ENCODE assay signal across 22 cellular contexts in the genomic region with DNA sequence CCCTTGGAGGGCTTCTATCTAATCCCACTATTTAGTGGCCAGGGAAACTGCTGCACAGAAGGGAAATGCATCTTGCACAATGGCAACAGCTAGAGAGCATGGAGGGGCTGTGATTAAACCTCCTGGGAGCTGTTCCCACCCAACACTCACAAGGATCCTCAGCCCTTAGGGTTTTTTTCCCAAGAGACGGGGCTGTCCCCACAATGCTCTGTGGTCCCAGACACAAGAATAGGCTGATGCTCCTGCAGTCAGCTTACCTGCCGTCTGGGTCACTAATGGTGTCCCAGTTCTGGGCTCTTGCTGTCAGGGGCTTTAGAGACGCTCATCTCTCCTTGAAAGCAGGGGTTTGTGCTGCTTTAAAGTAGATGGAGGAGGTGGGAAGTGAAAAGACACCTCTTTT. TPM values are rescaled to one million over a fixed set of nuclear protein-coding genes. Genes with fewer than 3 reads are reported as not detected.
DNase-seq lines count a peak whose midpoint lies in the region; ATAC-seq, FAIRE-seq and TF ChIP-seq lines count a peak whose summit lies in the region.
"Had no signal": no experiment of that assay in that cellular context is flagged by ENCODE, and none has a peak within 500 bp of the region (broad histone marks: within the 10 kb centered on the region; RNA-seq: fewer than 3 reads in every experiment).

No MANE protein-coding gene starts in this region.

- no peak overlapping the region for H2AFZ ChIP-seq in HepG2 (ENCODE audit: low read length)

- peaks cover 31% of the 10 kb centered on the region for H3K4me1 Mint-ChIP-seq in activated T-helper 17 cell treated with anti-CD3 and anti-CD28 coated beads, Interleukin-2, amount 50 U/mL, for 72 hours
- H3K4me1 Mint-ChIP-seq in type B pancreatic cell (ENCODE audit: unreplicated experiment) = peaks cover 7% of the 10 kb centered on the region
- H3K4me1 Mint-ChIP-seq in CD4-positive, alpha-beta T cell (ENCODE audit: low read depth) = no peaks in the 10 kb centered on the region

- intact Hi-C loops in HepG2 (cut with micrococcal nuclease; ENCODE audit: unreplicated experiment) = no loop called here
- intact Hi-C loops in CD4-positive, alpha-beta T cell (cut with DNase I, micrococcal nuclease) = no loop called here

- 0 out of 2 replicates have a peak overlapping the region, but pooled peaks have one; percentile 24 for H3K9ac ChIP-seq in HepG2 (ENCODE audit: insufficient read depth, low read depth, low read length)

- WGBS in HepG2 (ENCODE audit: low lambda C conversion rate) = 49% methylated on average over 3 of the region's 3 CpGs

- TF ChIP-seq EP300 in HepG2 (IDR thresholded peaks at IDR 0.05; ENCODE audit: low read depth in 2 of 2, low read length in 2 of 2) = no peak
- TF ChIP-seq EP300 in HepG2 (CRISPR knock-in tag; IDR thresholded peaks at IDR 0.05; ENCODE audit: borderline replicate concordance) = no peak

- H3K79me2 ChIP-seq in HepG2 (ENCODE audit: insufficient read depth, low read length) = peaks cover 68% of the 10 kb centered on the region

- H3K4me3 ChIP-seq in HepG2 (replicated peaks in 1 of 3; ENCODE audit: insufficient read depth in 1 of 3, low read depth in 2 of 3, low read length in 3 of 3) (peak overlapping the region; percentile 69 to 92 (median 87); a peak in 5 of 6 replicates), MG63 (no peak overlapping the region)
- H3K4me3 ChIP-seq: GM12878 had no signal

- BruUV-seq in HepG2 (replicated peaks; lab: Mats Ljungman, UMichigan) = no TSS peak

- no peak for ATAC-seq in activated T-helper 17 cell treated with anti-CD3 and anti-CD28 coated beads, Interleukin-2, amount 50 U/mL, for 72 hours (replicated peaks)
- no peak for ATAC-seq in HepG2
- ATAC-seq in CD4-positive, alpha-beta T cell (ENCODE audit: poor library complexity) = no peak
- ATAC-seq: CD8-positive, alpha-beta T cell; GM12878 had no signal

- no peaks in the 10 kb centered on the region; a peak in 1 of 5 replicates for H3K27me3 ChIP-seq in HepG2 (ENCODE audit: control insufficient read depth in 1 of 2, insufficient read depth in 2 of 2, low read length in 2 of 2)
- no peaks in the 10 kb centered on the region for H3K27me3 ChIP-seq in MG63
- no peaks in the 10 kb centered on the region for H3K27me3 ChIP-seq in CD4-positive, alpha-beta T cell (ENCODE audit: control insufficient read depth, insufficient read depth, low read length)

- no peak for TF ChIP-seq CTCF in GM13976 (IDR thresholded peaks at IDR 0.05; ENCODE audit: borderline replicate concordance, control extremely low read depth, extremely low read depth, insufficient read depth, missing control alignments)
- no peak for TF ChIP-seq CTCF in HepG2 (CRISPR knock-in tag; IDR thresholded peaks at IDR 0.05)
- no peak for TF ChIP-seq CTCF in type B pancreatic cell (conservative IDR thresholded peaks at IDR 0.05)
- no peak for TF ChIP-seq CTCF in CD4-positive, alpha-beta T cell (IDR thresholded peaks at IDR 0.05)

- in situ Hi-C loops in GM13976 (cut with MboI; ENCODE audit: low sequenced_read_pairs, unreplicated experiment) (no loop called here), HepG2 (cut with HindIII; ENCODE audit: extremely low pct_ligation_motif_present, low pct_unique_long_range_greater_than_20kb) (no loop called here)

- no peak for FAIRE-seq in HepG2 (lab: Jason Lieb, UNC)
- FAIRE-seq: GM12878 had no signal

- CTCF ChIA-PET in HepG2 (lab: Yijun Ruan, JAX; ENCODE audit: low intra/inter-chr PET ratio, low total read pairs) = no interaction called here
- CTCF ChIA-PET in CD4-positive, alpha-beta T cell (lab: Charles Lee) = no interaction called here

- H3K27ac Mint-ChIP-seq in activated T-helper 17 cell treated with anti-CD3 and anti-CD28 coated beads, Interleukin-2, amount 50 U/mL, for 72 hours = peak overlapping the region; percentile 75
- H3K27ac Mint-ChIP-seq in type B pancreatic cell = no peak overlapping the region
- H3K27ac Mint-ChIP-seq in CD4-positive, alpha-beta T cell = no peak overlapping the region
- H3K27ac Mint-ChIP-seq: CD8-positive, alpha-beta T cell had no signal

- TF ChIP-seq POLR2A in HepG2 (IDR thresholded peaks at IDR 0.05; ENCODE audit: insufficient read depth in 1 of 2, low read depth in 2 of 2, low read length in 2 of 2) = peak in 1 of 2 experiments; percentile 55; a peak in 2 of 4 replicates

- H3K4me1 ChIP-seq in HepG2 (ENCODE audit: insufficient read depth, low read length) = peaks cover 81% of the 10 kb centered on the region
- H3K4me1 ChIP-seq: BE2C had no signal

- H4K20me1 ChIP-seq in HepG2 (ENCODE audit: insufficient read depth, low read length) = peaks cover 88% of the 10 kb centered on the region

- H3K9me3 ChIP-seq in HepG2 (ENCODE audit: low read length) (no peaks in the 10 kb centered on the region), MG63 (no peaks in the 10 kb centered on the region)
- no peaks in the 10 kb centered on the region for H3K9me3 ChIP-seq in CD4-positive, alpha-beta T cell (ENCODE audit: control insufficient read depth, low read length)
- H3K9me3 ChIP-seq: BE2C had no signal

- peaks cover 4% of the 10 kb centered on the region for H3K27me3 Mint-ChIP-seq in activated T-helper 17 cell treated with anti-CD3 and anti-CD28 coated beads, Interleukin-2, amount 50 U/mL, for 72 hours
- H3K27me3 Mint-ChIP-seq in type B pancreatic cell = no peaks in the 10 kb centered on the region
- H3K27me3 Mint-ChIP-seq in CD4-positive, alpha-beta T cell = no peaks in the 10 kb centered on the region

- TF ChIP-seq RAD21 in HepG2 (CRISPR knock-in tag; IDR thresholded peaks at IDR 0.05) = no peak

- peak overlapping the region; percentile 82 for H3K4me3 Mint-ChIP-seq in activated T-helper 17 cell treated with anti-CD3 and anti-CD28 coated beads, Interleukin-2, amount 50 U/mL, for 72 hours
- no peak overlapping the region for H3K4me3 Mint-ChIP-seq in type B pancreatic cell
- H3K4me3 Mint-ChIP-seq in CD4-positive, alpha-beta T cell = no peak overlapping the region
- H3K4me3 Mint-ChIP-seq: CD8-positive, alpha-beta T cell had no signal

- peaks cover 4% of the 10 kb centered on the region for H3K9me3 Mint-ChIP-seq in activated T-helper 17 cell treated with anti-CD3 and anti-CD28 coated beads, Interleukin-2, amount 50 U/mL, for 72 hours
- H3K9me3 Mint-ChIP-seq in type B pancreatic cell = no peaks in the 10 kb centered on the region
- no peaks in the 10 kb centered on the region for H3K9me3 Mint-ChIP-seq in CD4-positive, alpha-beta T cell
- H3K9me3 Mint-ChIP-seq: CD8-positive, alpha-beta T cell had no signal

- peak overlapping the region; percentile 90 for H3K27ac ChIP-seq in HepG2 (ENCODE audit: extremely low read length, insufficient read depth, low read length)
- no peak overlapping the region for H3K27ac ChIP-seq in CD4-positive, alpha-beta T cell (ENCODE audit: low read depth, low read length)

- H3K36me3 Mint-ChIP-seq in activated T-helper 17 cell treated with anti-CD3 and anti-CD28 coated beads, Interleukin-2, amount 50 U/mL, for 72 hours (ENCODE audit: low read depth) = peaks cover 46% of the 10 kb centered on the region
- H3K36me3 Mint-ChIP-seq in type B pancreatic cell = no peaks in the 10 kb centered on the region
- H3K36me3 Mint-ChIP-seq in CD4-positive, alpha-beta T cell (ENCODE audit: low read depth) = no peaks in the 10 kb centered on the region
- H3K36me3 Mint-ChIP-seq: CD8-positive, alpha-beta T cell had no signal

- peaks cover 35 to 67% of the 10 kb centered on the region in 2 experiments for H3K36me3 ChIP-seq in HepG2 (replicated peaks in 1 of 2; ENCODE audit: control insufficient read depth in 1 of 2, insufficient read depth in 2 of 2, low read length in 2 of 2)
- H3K36me3 ChIP-seq in MG63 = no peaks in the 10 kb centered on the region
- H3K36me3 ChIP-seq: BE2C had no signal

- DNase-seq in GM13976 (ENCODE audit: low spot score) = peak; percentile 5
- no peak for DNase-seq in HepG2 (ENCODE audit: low spot score)
- DNase-seq in type B pancreatic cell (ENCODE audit: extremely low spot score, unreplicated experiment) = peak; percentile 32
- DNase-seq in MG63 = no peak
- no peak for DNase-seq in NK-92 (lab: John Stamatoyannopoulos, UW; ENCODE audit: unreplicated experiment)
- DNase-seq in CD4-positive, alpha-beta T cell = no peak
- DNase-seq: BE2C; CD8-positive, alpha-beta T cell; DND-41; GOT3; Karpas-422; NCI-H1694; NCI-H2081; NCI-H2171; NCI-H524 treated with DMSO at 0.1 percent for 48 hours; OCI-M1; Right ventricle myocardium superior had no signal

- POLR2A ChIA-PET in HepG2 (lab: Yijun Ruan, JAX) = interaction anchor here (1.1 to 6.5 kb wide), 4 partner anchors 8 to 61 kb away, joined by 4 to 88 read pairs (median 10); partner anchors contain the start of gene SERPINA6
- POLR2A ChIA-PET in CD4-positive, alpha-beta T cell (lab: Charles Lee) = no interaction called here

- H3K4me2 ChIP-seq in HepG2 (ENCODE audit: low read depth, low read length) = peak overlapping the region; percentile 96

RNA-seq across cellular contexts. Expression of gene SERPINA1, which starts 4.6 kb away (rescaled TPM):
- total RNA-seq in activated T-helper 17 cell treated with anti-CD3 and anti-CD28 coated beads, Interleukin-2, amount 50 U/mL, for 72 hours = 100 to 1,000 TPM in 1 of 2 donors, 1 to 10 TPM in 1; 1.3 to 160 TPM
- total RNA-seq in HepG2 (2016; rRNA removed; fragmentation: Illumina TruSeq; extraction: Trizol) (2,013 and 3,266 TPM in 2 replicates), type B pancreatic cell (ENCODE audit: low replicate concordance) (313 and 712 TPM in 2 replicates)
- 1,032 and 1,133 TPM in 2 replicates for total RNA-seq in HepG2 (2016; cell fraction: cytosol; rRNA removed; fragmentation: Illumina TruSeq; extraction: Trizol; ENCODE audit: low read depth)
- 1,778 and 3,168 TPM in 2 replicates for total RNA-seq in HepG2 (2016; cell fraction: insoluble cytoplasmic fraction; rRNA removed; fragmentation: Illumina TruSeq; extraction: Trizol)
- total RNA-seq in HepG2 (2016; cell fraction: membrane; rRNA removed; fragmentation: Illumina TruSeq; extraction: Trizol) = 2,429 and 2,540 TPM in 2 replicates
- total RNA-seq in HepG2 (2016; cell fraction: nucleus; rRNA removed; fragmentation: Illumina TruSeq; extraction: Trizol) = 3,105 and 3,600 TPM in 2 replicates
- polyA plus RNA-seq in HepG2 (2011; rRNA removed) = 11,015 and 14,177 TPM in 2 replicates
- 9,533 and 11,655 TPM in 2 replicates for polyA plus RNA-seq in HepG2 (2011; cell fraction: cytosol; rRNA removed)
- polyA plus RNA-seq in HepG2 (2011; cell fraction: nucleus; rRNA removed) = 2,313 and 3,208 TPM in 2 replicates
- polyA plus RNA-seq in HepG2 (2012) = 7,481 and 10,843 TPM in 2 replicates
- polyA plus RNA-seq in HepG2 (2016; cell fraction: cytosol; fragmentation: Illumina TruSeq; extraction: Trizol; ENCODE audit: low read depth) = 4,767 and 4,962 TPM in 2 replicates
- polyA plus RNA-seq in HepG2 (2016; cell fraction: insoluble cytoplasmic fraction; fragmentation: Illumina TruSeq; extraction: Trizol; ENCODE audit: low read depth) = 4,118 and 4,730 TPM in 2 replicates
- polyA plus RNA-seq in HepG2 (2016; cell fraction: membrane; fragmentation: Illumina TruSeq; extraction: Trizol; ENCODE audit: low read depth) = 6,083 and 6,679 TPM in 2 replicates
- polyA plus RNA-seq in HepG2 (2016; cell fraction: nucleus; fragmentation: Illumina TruSeq; extraction: Trizol; ENCODE audit: insufficient read depth, low read depth) = 8,870 and 9,648 TPM in 2 replicates
- 7.6 and 11,192 TPM in 2 replicates for polyA minus RNA-seq in HepG2 (2011; rRNA and poly(A)+ RNA removed; ENCODE audit: low replicate concordance)
- polyA minus RNA-seq in HepG2 (2011; cell fraction: cytosol; rRNA and poly(A)+ RNA removed) = 3,443 and 4,995 TPM in 2 replicates
- polyA minus RNA-seq in HepG2 (2011; cell fraction: nucleus; rRNA and poly(A)+ RNA removed) = 1,177 and 2,207 TPM in 2 replicates
- total RNA-seq in MG63 (2014; rRNA removed; shearing (Covaris generic); ENCODE audit: low replicate concordance) = 0.89 and 27.3 TPM in 2 replicates
- total RNA-seq in CD4-positive, alpha-beta T cell = 1 to 10 TPM; 4.3 to 4.7 TPM
- total RNA-seq: A673 had no signal

RNA-seq across cellular contexts. Expression of gene SERPINA2, which starts 17.3 kb away (rescaled TPM):
- total RNA-seq in activated T-helper 17 cell treated with anti-CD3 and anti-CD28 coated beads, Interleukin-2, amount 50 U/mL, for 72 hours = under 1 TPM in 1 of 2 donors, not detected in 1; 0.29 TPM
- 0.24 TPM in 1 of 2 replicates, not detected in the other for total RNA-seq in HepG2 (2016; rRNA removed; fragmentation: Illumina TruSeq; extraction: Trizol)
- total RNA-seq in HepG2 (2016; cell fraction: cytosol; rRNA removed; fragmentation: Illumina TruSeq; extraction: Trizol; ENCODE audit: low read depth) = not detected in 2 replicates
- total RNA-seq in HepG2 (2016; cell fraction: insoluble cytoplasmic fraction; rRNA removed; fragmentation: Illumina TruSeq; extraction: Trizol) = 0.21 TPM in 1 of 2 replicates, not detected in the other
- total RNA-seq in HepG2 (2016; cell fraction: membrane; rRNA removed; fragmentation: Illumina TruSeq; extraction: Trizol) = not detected in 2 replicates
- total RNA-seq in HepG2 (2016; cell fraction: nucleus; rRNA removed; fragmentation: Illumina TruSeq; extraction: Trizol) = not detected in 2 replicates
- polyA plus RNA-seq in HepG2 (2011; rRNA removed) = 0.08 TPM in 1 of 2 replicates, not detected in the other
- not detected in 2 replicates for polyA plus RNA-seq in HepG2 (2011; cell fraction: cytosol; rRNA removed)
- polyA plus RNA-seq in HepG2 (2011; cell fraction: nucleus; rRNA removed) = 0.81 and 0.84 TPM in 2 replicates
- polyA plus RNA-seq in HepG2 (2012) = 0.17 TPM in 1 of 2 replicates, not detected in the other
- not detected in 2 replicates for polyA plus RNA-seq in HepG2 (2016; cell fraction: cytosol; fragmentation: Illumina TruSeq; extraction: Trizol; ENCODE audit: low read depth)
- polyA plus RNA-seq in HepG2 (2016; cell fraction: insoluble cytoplasmic fraction; fragmentation: Illumina TruSeq; extraction: Trizol; ENCODE audit: low read depth) = not detected in 2 replicates
- polyA plus RNA-seq in HepG2 (2016; cell fraction: membrane; fragmentation: Illumina TruSeq; extraction: Trizol; ENCODE audit: low read depth) = 0.21 TPM in 1 of 2 replicates, not detected in the other
- not detected in 2 replicates for polyA plus RNA-seq in HepG2 (2016; cell fraction: nucleus; fragmentation: Illumina TruSeq; extraction: Trizol; ENCODE audit: insufficient read depth, low read depth)
- polyA minus RNA-seq in HepG2 (2011; rRNA and poly(A)+ RNA removed; ENCODE audit: low replicate concordance) = not detected in 2 replicates
- polyA minus RNA-seq in HepG2 (2011; cell fraction: cytosol; rRNA and poly(A)+ RNA removed) = not detected in 2 replicates
- 0.87 and 1.4 TPM in 2 replicates for polyA minus RNA-seq in HepG2 (2011; cell fraction: nucleus; rRNA and poly(A)+ RNA removed)
- not detected in 2 replicates for total RNA-seq in type B pancreatic cell (ENCODE audit: low replicate concordance)
- total RNA-seq in MG63 (2014; rRNA removed; shearing (Covaris generic); ENCODE audit: low replicate concordance) = not detected in 2 replicates
- not detected for total RNA-seq in CD4-positive, alpha-beta T cell
- total RNA-seq: A673; CD8-positive, alpha-beta T cell; GM12878; M059J; Right ventricle myocardium superior; SK-MEL-5 had no signal
- polyA plus RNA-seq: GM12878 had no signal

Comparison
In these comparisons a context has a peak if more than half of its experiments do, and no peak if none do; other contexts are left out.
1. DNase-seq: peak in GM13976 (single experiment) and type B pancreatic cell (single experiment); none in HepG2 (single experiment), MG63 (single experiment), NK-92 (single experiment) and CD4-positive, alpha-beta T cell (0 of 10).